In genomic region chr11:72102946-72103753, GRCh38 we compare ENCODE assay signal across 8 cellular contexts. TPM values are rescaled to one million over a fixed set of nuclear protein-coding genes. Genes with fewer than 3 reads are reported as not detected.
DNase-seq lines count a peak whose midpoint lies in the region; ATAC-seq lines count a peak whose summit lies in the region.

Gene LAMTOR1, minus strand, starts transcription at chr11:72103297. Its CDS starts 73 bp downstream, at chr11:72103224.

- no peaks in the 10 kb centered on the region for H3K9me3 ChIP-seq in CD8-positive, alpha-beta memory T cell (ENCODE audit: low read length)

- peak within 1 kb of the TSS; percentile 73 to 98 (median 96) for H3K27ac Mint-ChIP-seq in CD8-positive, alpha-beta memory T cell

- POLR2A ChIA-PET in CD8-positive, alpha-beta memory T cell (lab: Charles Lee): interaction anchor here (1.0 to 1.4 kb wide), 3 partner anchors 9 to 78 kb away, joined by 3 to 13 read pairs (median 3); partner anchors contain the start of gene ANAPC15

- no peaks in the 10 kb centered on the region for H3K27me3 Mint-ChIP-seq in CD8-positive, alpha-beta memory T cell

- H3K27me3 ChIP-seq in CD8-positive, alpha-beta memory T cell (ENCODE audit: insufficient read depth, low read length, poor library complexity, severe bottlenecking): no peaks in the 10 kb centered on the region

- H3K36me3 ChIP-seq in CD8-positive, alpha-beta memory T cell (ENCODE audit: insufficient read depth, low read length): peaks cover 12% of the 10 kb centered on the region

- H3K4me3 ChIP-seq in CD8-positive, alpha-beta memory T cell (ENCODE audit: low read length): peak within 1 kb of the TSS; percentile 89

- H3K4me1 Mint-ChIP-seq in CD8-positive, alpha-beta memory T cell: peaks cover 37 to 47% (median 43%) of the 10 kb centered on the region in 3 donors

- H3K27ac ChIP-seq in CD8-positive, alpha-beta memory T cell (ENCODE audit: low read depth, low read length): peak within 1 kb of the TSS; percentile 94

- CTCF ChIA-PET in CD8-positive, alpha-beta memory T cell (lab: Charles Lee): interaction anchor here (0.7 to 1.0 kb wide), 3 partner anchors 8 to 42 kb away, joined by 3 to 4 read pairs (median 3); no protein-coding TSS in a partner anchor

- DNase-seq in CD8-positive, alpha-beta memory T cell: peak; percentile 94 to 98 (median 96)
- DNase-seq in HS-5 (ENCODE audit: low read depth): peak; percentile 94
- DNase-seq in NK-92 treated with Interleukin-12 subunit alpha and Interleukin-12 subunit beta, amount 100 ng/mL, for 24 hours (lab: John Stamatoyannopoulos, UW): peak; percentile 99
- peak; percentile 98 for DNase-seq in activated CD8-positive, alpha-beta memory T cell treated with anti-CD3 and anti-CD28 coated beads for 24 hours
- peak; percentile 97 for DNase-seq in effector CD8-positive, alpha-beta T cell (lab: John Stamatoyannopoulos, UW)
- peak; percentile 99 to 100 for DNase-seq in lung microvascular endothelial cell (ENCODE audit: low read depth in 2 of 2)
- DNase-seq in stimulated activated CD4-positive, alpha-beta T cell treated with anti-CD3 and anti-CD28 coated beads, TNF-alpha, amount 100 ng/mL, for 48 hours (ENCODE audit: low read depth in 3 of 3): peak; percentile 96 to 99 (median 98)

- H3K36me3 Mint-ChIP-seq in CD8-positive, alpha-beta memory T cell: peaks cover 0 to 41% (median 6%) of the 10 kb centered on the region in 3 donors

- H3K4me1 ChIP-seq in CD8-positive, alpha-beta memory T cell (ENCODE audit: insufficient read depth, low read length): peaks cover 31% of the 10 kb centered on the region

- peak within 1 kb of the TSS; percentile 82 to 98 (median 89) for H3K4me3 Mint-ChIP-seq in CD8-positive, alpha-beta memory T cell

- ATAC-seq in GM19467 (IDR thresholded peaks at IDR 0.05; ENCODE audit: unreplicated experiment): peak; percentile 81

- no peaks in the 10 kb centered on the region for H3K9me3 Mint-ChIP-seq in CD8-positive, alpha-beta memory T cell

RNA-seq across cellular contexts. Expression of gene LAMTOR1, which starts in this region (rescaled TPM):
- total RNA-seq in CD8-positive, alpha-beta memory T cell: 10 to 100 TPM; 77.3 to 79.2 TPM
- polyA plus RNA-seq in CD8-positive, alpha-beta memory T cell: 82.3 TPM
- 78.7 and 95.0 TPM in 2 replicates for total RNA-seq in lung microvascular endothelial cell

Comparison
In these comparisons a context has a peak if more than half of its experiments do, and no peak if none do; other contexts are left out.
1. Peak in every context shown above with its lines: DNase-seq, ATAC-seq, H3K4me3 ChIP-seq and H3K27ac ChIP-seq.